In genomic region chr13:64054306-64054705, GRCh38 we compare ENCODE assay signal across 16 cellular contexts.
DNase-seq lines count a peak whose midpoint lies in the region; TF ChIP-seq lines count a peak whose summit lies in the region.
"Had no signal": no experiment of that assay in that cellular context is flagged by ENCODE, and none has a peak within 500 bp of the region (broad histone marks: within the 10 kb centered on the region; RNA-seq: fewer than 3 reads in every experiment).

No MANE protein-coding gene starts in this region.

- TF ChIP-seq CTCF in choroid plexus epithelial cell (conservative IDR thresholded peaks at IDR 0.05; ENCODE audit: low read depth, low read length) (no peak), vagina (IDR thresholded peaks at IDR 0.05) (no peak), MCF 10A (IDR thresholded peaks at IDR 0.05; ENCODE audit: unreplicated experiment) (no peak)

- H3K36me3 Mint-ChIP-seq in MCF 10A (ENCODE audit: insufficient read depth, unreplicated experiment), result no peaks in the 10 kb centered on the region
- no peaks in the 10 kb centered on the region for H3K36me3 Mint-ChIP-seq in activated T-helper 2 cell treated with anti-CD3 and anti-CD28 coated beads, Interferon-gamma antibody, Interleukin-2, Interleukin-4, amounts not matched to agents 10 μg/mL and 5 μg/mL and 100 μg/mL, durations not matched to agents 14 hours and 24 hours and 36 hours (ENCODE audit: low read depth)

- peak; percentile 8 for DNase-seq in Jurkat, Clone E6-1 (ENCODE audit: low read depth, low spot score)
- DNase-seq in OCI-M1 (lab: John Stamatoyannopoulos, UW), result peak; percentile 14
- peak; percentile 8 for DNase-seq in choroid plexus epithelial cell (ENCODE audit: low read depth)
- DNase-seq in NCI-H1436 (lab: John Stamatoyannopoulos, UW), result no peak
- no peak for DNase-seq in vagina (ENCODE audit: extremely low spot score in 2 of 2)
- no peak for DNase-seq in MCF 10A (ENCODE audit: unreplicated experiment)
- no peak for DNase-seq in activated T-helper 2 cell treated with anti-CD3 and anti-CD28 coated beads, Interferon-gamma antibody, Interleukin-2, Interleukin-4, amounts not matched to agents 10 μg/mL and 5 μg/mL and 100 μg/mL, durations not matched to agents 14 hours and 24 hours and 36 hours (ENCODE audit: low spot score)
- DNase-seq: AML-193, COR-L47, DMS 273 treated with DMSO at 0.1 percent for 48 hours, DND-41, Karpas-422, NCI-H1105, NCI-H1694, NCI-H2081 treated with DMSO at 0.1 percent for 48 hours, Right ventricle myocardium superior had no signal

- intact Hi-C loops in vagina (cut with DNase I), result no loop called here
- intact Hi-C loops in MCF 10A (cut with micrococcal nuclease), result no loop called here
- intact Hi-C loops in activated T-helper 2 cell treated with anti-CD3 and anti-CD28 coated beads, Interferon-gamma antibody, Interleukin-2, Interleukin-4, amounts not matched to agents 10 μg/mL and 5 μg/mL and 100 μg/mL, durations not matched to agents 14 hours and 24 hours and 36 hours (cut with micrococcal nuclease), result no loop called here

- no peaks in the 10 kb centered on the region for H3K4me1 Mint-ChIP-seq in MCF 10A (ENCODE audit: insufficient read depth, unreplicated experiment)
- no peaks in the 10 kb centered on the region for H3K4me1 Mint-ChIP-seq in activated T-helper 2 cell treated with anti-CD3 and anti-CD28 coated beads, Interferon-gamma antibody, Interleukin-2, Interleukin-4, amounts not matched to agents 10 μg/mL and 5 μg/mL and 100 μg/mL, durations not matched to agents 14 hours and 24 hours and 36 hours (ENCODE audit: low read depth)

- no peak overlapping the region for H3K4me3 Mint-ChIP-seq in MCF 10A (ENCODE audit: unreplicated experiment)
- no peak overlapping the region for H3K4me3 Mint-ChIP-seq in activated T-helper 2 cell treated with anti-CD3 and anti-CD28 coated beads, Interferon-gamma antibody, Interleukin-2, Interleukin-4, amounts not matched to agents 10 μg/mL and 5 μg/mL and 100 μg/mL, durations not matched to agents 14 hours and 24 hours and 36 hours (ENCODE audit: low read depth)

- no peaks in the 10 kb centered on the region for H3K9me3 Mint-ChIP-seq in MCF 10A (ENCODE audit: unreplicated experiment)
- peaks cover 22% of the 10 kb centered on the region for H3K9me3 Mint-ChIP-seq in activated T-helper 2 cell treated with anti-CD3 and anti-CD28 coated beads, Interferon-gamma antibody, Interleukin-2, Interleukin-4, amounts not matched to agents 10 μg/mL and 5 μg/mL and 100 μg/mL, durations not matched to agents 14 hours and 24 hours and 36 hours

- no peaks in the 10 kb centered on the region for H3K27me3 Mint-ChIP-seq in MCF 10A (ENCODE audit: insufficient read depth, unreplicated experiment)
- H3K27me3 Mint-ChIP-seq in activated T-helper 2 cell treated with anti-CD3 and anti-CD28 coated beads, Interferon-gamma antibody, Interleukin-2, Interleukin-4, amounts not matched to agents 10 μg/mL and 5 μg/mL and 100 μg/mL, durations not matched to agents 14 hours and 24 hours and 36 hours (ENCODE audit: low read depth), result no peaks in the 10 kb centered on the region

- BruUV-seq in MCF 10A (replicated peaks; lab: Mats Ljungman, UMichigan), result no TSS peak

- H3K27me3 ChIP-seq in vagina, result no peaks in the 10 kb centered on the region

- no peaks in the 10 kb centered on the region for H3K9me3 ChIP-seq in vagina

- CTCF ChIA-PET in MCF 10A (lab: Yijun Ruan, JAX), result no interaction called here

- no peak overlapping the region for H3K27ac ChIP-seq in vagina

- no peaks in the 10 kb centered on the region for H3K4me1 ChIP-seq in vagina

- H3K27ac Mint-ChIP-seq in MCF 10A (ENCODE audit: low read depth, unreplicated experiment), result no peak overlapping the region
- H3K27ac Mint-ChIP-seq in activated T-helper 2 cell treated with anti-CD3 and anti-CD28 coated beads, Interferon-gamma antibody, Interleukin-2, Interleukin-4, amounts not matched to agents 10 μg/mL and 5 μg/mL and 100 μg/mL, durations not matched to agents 14 hours and 24 hours and 36 hours, result no peak overlapping the region

- no peaks in the 10 kb centered on the region for H3K36me3 ChIP-seq in vagina

- POLR2A ChIA-PET in MCF 10A (lab: Yijun Ruan, JAX), result no interaction called here

- H3K4me3 ChIP-seq in Jurkat, Clone E6-1 (ENCODE audit: low read length), result no peak overlapping the region
- H3K4me3 ChIP-seq in choroid plexus epithelial cell (ENCODE audit: low read depth, low read length) (no peak overlapping the region), vagina (no peak overlapping the region)

- no peak for TF ChIP-seq POLR2A in vagina (IDR thresholded peaks at IDR 0.05)

Comparison
In these comparisons a context has a peak if more than half of its experiments do, and no peak if none do; other contexts are left out.
1. DNase-seq: peak in Jurkat, Clone E6-1 (single experiment), OCI-M1 (single experiment) and choroid plexus epithelial cell (single experiment); none in NCI-H1436 (single experiment), vagina (0 of 2), MCF 10A (single experiment) and activated T-helper 2 cell treated with anti-CD3 and anti-CD28 coated beads, Interferon-gamma antibody, Interleukin-2, Interleukin-4, amounts not matched to agents 10 μg/mL and 5 μg/mL and 100 μg/mL, durations not matched to agents 14 hours and 24 hours and 36 hours (single experiment).